Comparison of ENCODE assay signal across 35 cellular contexts in genomic region chr1:226492738-226493137, GRCh38. TPM values are rescaled to one million over a fixed set of nuclear protein-coding genes. Genes with fewer than 3 reads are reported as not detected.
"Had no signal": no experiment of that assay in that cellular context is flagged by ENCODE, and none has a peak within 500 bp of the region (broad histone marks: within the 10 kb centered on the region; RNA-seq: fewer than 3 reads in every experiment).

No MANE protein-coding gene starts in this region.

- H3K36me3 ChIP-seq: adrenal gland, brain microvascular endothelial cell, breast epithelium had no signal

- H3K4me3 ChIP-seq: adrenal gland, body of pancreas, breast epithelium had no signal

- ATAC-seq: activated CD8-positive, alpha-beta T cell treated with anti-CD3 and anti-CD28 coated beads for 36 hours; activated naive CD4-positive, alpha-beta T cell treated with anti-CD3 and anti-CD28 coated beads, Interleukin-2, amount 50 U/mL, for 72 hours; activated T-cell treated with anti-CD3 and anti-CD28 coated beads, Interleukin-2, amount 50 U/mL, for 4 hours; activated T-cell treated with anti-CD3 and anti-CD28 coated beads, Interleukin-2, amount 50 U/mL, for 72 hours; activated T-helper 17 cell treated with anti-CD3 and anti-CD28 coated beads, Interleukin-2, amount 50 U/mL, for 72 hours; body of pancreas had no signal

- DNase-seq: activated B cell treated with CpG ODN at 0.5 μM for 24 hours; activated CD4-positive, alpha-beta memory T cell treated with anti-CD3 and anti-CD28 coated beads for 36 hours; activated CD4-positive, alpha-beta T cell treated with anti-CD3 and anti-CD28 coated beads for 4 hours; activated CD4-positive, alpha-beta T cell treated with anti-CD3 and anti-CD28 coated beads, Interleukin-2, amount 10 ng/mL, durations not matched to agents 24 days and 14 days; activated CD4-positive, alpha-beta T cell treated with anti-CD3 and anti-CD28 coated beads, Interleukin-2, amount 50 U/mL, for 1 hour; activated CD4-positive, alpha-beta T cell treated with anti-CD3 and anti-CD28 coated beads, Interleukin-2, amount 50 U/mL, for 4 hours; activated CD4-positive, CD25-positive, alpha-beta regulatory T cell treated with anti-CD3 and anti-CD28 coated beads, Interleukin-2, amount 50 U/mL, for 72 hours; activated CD8-positive, alpha-beta memory T cell treated with anti-CD3 and anti-CD28 coated beads, Interleukin-2, amount 50 U/mL, for 4 hours; activated CD8-positive, alpha-beta T cell treated with anti-CD3 and anti-CD28 coated beads for 36 hours; activated effector memory CD4-positive, alpha-beta T cell treated with anti-CD3 and anti-CD28 coated beads, Interleukin-2, amount 50 U/mL, for 16 hours; activated gamma-delta T cell treated with Interleukin-2 at 50 U/mL for 16 hours; activated naive CD4-positive, alpha-beta T cell; activated naive CD4-positive, alpha-beta T cell treated with anti-CD3 and anti-CD28 coated beads for 36 hours; activated naive CD4-positive, alpha-beta T cell treated with anti-CD3 and anti-CD28 coated beads, Interleukin-2, amount 50 U/mL, for 16 hours; activated naive CD8-positive, alpha-beta T cell treated with anti-CD3 and anti-CD28 coated beads for 36 hours; activated T-cell treated with anti-CD3 and anti-CD28 coated beads for 4 hours; activated T-cell treated with anti-CD3 and anti-CD28 coated beads, Interleukin-2, amount 50 U/mL, for 1 hour; activated T-cell treated with anti-CD3 and anti-CD28 coated beads, Interleukin-2, amount 50 U/mL, for 4 hours; activated T-cell treated with anti-CD3 and anti-CD28 coated beads, Interleukin-2, amount 50 U/mL, for 72 hours; adrenal gland; amniotic stem cell; aorta; body of pancreas; brain microvascular endothelial cell; cerebellar nuclear complex; T-helper 2 cell; T-helper 9 cell had no signal

- H3K9me3 ChIP-seq: adrenal gland, body of pancreas, breast epithelium had no signal

- H3K4me1 ChIP-seq: adrenal gland, breast epithelium had no signal

- H3K27me3 ChIP-seq: body of pancreas, brain microvascular endothelial cell, breast epithelium had no signal

- FAIRE-seq: astrocyte, TTC549 had no signal

- H3K27ac ChIP-seq: adrenal gland, body of pancreas, brain microvascular endothelial cell, breast epithelium, VCaP had no signal

RNA-seq across cellular contexts. Expression of gene STUM, which starts 55.8 kb away (rescaled TPM):
- total RNA-seq: activated CD4-positive, alpha-beta memory T cell treated with anti-CD3 and anti-CD28 coated beads for 36 hours; activated CD4-positive, alpha-beta T cell treated with anti-CD3 and anti-CD28 coated beads, Interleukin-2, amount 10 ng/mL, durations not matched to agents 24 days and 14 days; activated CD8-positive, alpha-beta memory T cell treated with anti-CD3 and anti-CD28 coated beads for 36 hours; activated CD8-positive, alpha-beta T cell treated with anti-CD3 and anti-CD28 coated beads for 36 hours; activated naive CD4-positive, alpha-beta T cell treated with anti-CD3 and anti-CD28 coated beads for 36 hours; activated naive CD4-positive, alpha-beta T cell treated with anti-CD3 and anti-CD28 coated beads, Interleukin-2, amount 50 U/mL, for 72 hours; activated naive CD8-positive, alpha-beta T cell treated with anti-CD3 and anti-CD28 coated beads for 36 hours; activated T-cell treated with anti-CD3 and anti-CD28 coated beads, Interleukin-2, amount 50 U/mL, for 4 hours; activated T-cell treated with anti-CD3 and anti-CD28 coated beads, Interleukin-2, amount 50 U/mL, for 72 hours; activated T-helper 1 cell treated with anti-CD3 and anti-CD28 coated beads, Interleukin-12 subunit alpha, Interleukin-12 subunit beta, Interleukin-2, Interleukin-4 antibody, amounts not matched to agents 30 ng/mL and 10 ng/mL and 1 ng/mL, durations not matched to agents 14 hours and 24 hours and 36 hours; activated T-helper 17 cell treated with anti-CD3 and anti-CD28 coated beads, Interleukin-2, amount 50 U/mL, for 72 hours; astrocyte had no signal
